Comparison of ENCODE assay signal across 9 cellular contexts in genomic region chr12:98955284-98955683, GRCh38.
DNase-seq lines count a peak whose midpoint lies in the region; ATAC-seq, FAIRE-seq and TF ChIP-seq lines count a peak whose summit lies in the region.
"Had no signal": no experiment of that assay in that cellular context is flagged by ENCODE, and none has a peak within 500 bp of the region (broad histone marks: within the 10 kb centered on the region; RNA-seq: fewer than 3 reads in every experiment).

No MANE protein-coding gene starts in this region.

- peaks cover 4% of the 10 kb centered on the region for H3K4me1 Mint-ChIP-seq in astrocyte (ENCODE audit: low read depth, unreplicated experiment)

- H3K9me3 Mint-ChIP-seq in astrocyte (ENCODE audit: unreplicated experiment): peaks cover 4% of the 10 kb centered on the region
- H3K9me3 Mint-ChIP-seq: T-helper 1 cell treated with Interleukin-12 subunit alpha and Interleukin-12 subunit beta and Interleukin-4 antibody, amounts not matched to agents 30 μg/mL and 1 μg/mL, for 36 hours had no signal

- H3K4me2 ChIP-seq in astrocyte (ENCODE audit: low read length): no peak overlapping the region

- DNase-seq in EH (ENCODE audit: low read depth): peak; percentile 4
- DNase-seq in HK-2 (ENCODE audit: unreplicated experiment): peak; percentile 8
- no peak for DNase-seq in astrocyte (ENCODE audit: low read depth)
- DNase-seq in NCI-H187 treated with DMSO at 0.1 percent for 48 hours (lab: John Stamatoyannopoulos, UW): no peak
- DNase-seq in C1 segment of cervical spinal cord (lab: John Stamatoyannopoulos, UW): no peak
- DNase-seq in uterus: no peak

- H3K79me2 ChIP-seq in astrocyte (ENCODE audit: insufficient read depth, low read length): no peaks in the 10 kb centered on the region

- H3K4me1 ChIP-seq in astrocyte (ENCODE audit: insufficient read depth, low read length): no peaks in the 10 kb centered on the region
- no peaks in the 10 kb centered on the region for H3K4me1 ChIP-seq in uterus

- no peak for TF ChIP-seq POLR2A in uterus (IDR thresholded peaks at IDR 0.05)

- H4K20me1 ChIP-seq in astrocyte (ENCODE audit: insufficient read depth, low read length): no peaks in the 10 kb centered on the region

- no peaks in the 10 kb centered on the region for H3K36me3 ChIP-seq in astrocyte (ENCODE audit: insufficient read depth, low read length)
- no peaks in the 10 kb centered on the region for H3K36me3 ChIP-seq in uterus

- TF ChIP-seq CTCF in astrocyte (IDR thresholded peaks at IDR 0.05; ENCODE audit: insufficient read depth, low read depth, low read length) (peak; percentile 41), uterus (IDR thresholded peaks at IDR 0.05) (no peak)

- no peak overlapping the region for H3K9ac ChIP-seq in astrocyte (ENCODE audit: low read length)

- no peak overlapping the region for H3K27ac ChIP-seq in astrocyte (ENCODE audit: low read depth, low read length)
- no peak overlapping the region for H3K27ac ChIP-seq in uterus

- H3K9me3 ChIP-seq in astrocyte (ENCODE audit: insufficient read depth, low read depth, low read length): no peaks in the 10 kb centered on the region
- no peaks in the 10 kb centered on the region for H3K9me3 ChIP-seq in uterus

- no peak overlapping the region for H2AFZ ChIP-seq in astrocyte (ENCODE audit: low read depth, low read length)

- intact Hi-C loops in uterus (cut with DNase I; ENCODE audit: low total_unique reads): no loop called here

- no peak overlapping the region for H3K4me3 Mint-ChIP-seq in astrocyte (ENCODE audit: unreplicated experiment)
- H3K4me3 Mint-ChIP-seq: T-helper 1 cell treated with Interleukin-12 subunit alpha and Interleukin-12 subunit beta and Interleukin-4 antibody, amounts not matched to agents 30 μg/mL and 1 μg/mL, for 36 hours had no signal

- H3K27ac Mint-ChIP-seq in astrocyte (ENCODE audit: unreplicated experiment): no peak overlapping the region
- H3K27ac Mint-ChIP-seq: T-helper 1 cell treated with Interleukin-12 subunit alpha and Interleukin-12 subunit beta and Interleukin-4 antibody, amounts not matched to agents 30 μg/mL and 1 μg/mL, for 36 hours had no signal

- no peak for FAIRE-seq in astrocyte (lab: Jason Lieb, UNC)

- H3K4me3 ChIP-seq in astrocyte (ENCODE audit: insufficient read depth, low read depth, low read length): no peak overlapping the region
- H3K4me3 ChIP-seq in uterus: no peak overlapping the region

- ATAC-seq in GM19455 (IDR thresholded peaks at IDR 0.05; ENCODE audit: unreplicated experiment) (peak; percentile 87), HG02571 (IDR thresholded peaks at IDR 0.05; ENCODE audit: unreplicated experiment) (no peak)

- no peaks in the 10 kb centered on the region for H3K36me3 Mint-ChIP-seq in astrocyte (ENCODE audit: low read depth, unreplicated experiment)

- H3K27me3 Mint-ChIP-seq in astrocyte (ENCODE audit: low read depth, unreplicated experiment): peaks cover 2% of the 10 kb centered on the region

- no peaks in the 10 kb centered on the region for H3K27me3 ChIP-seq in astrocyte (ENCODE audit: insufficient read depth, low read length)
- H3K27me3 ChIP-seq in uterus: no peaks in the 10 kb centered on the region

Comparison
In these comparisons a context has a peak if more than half of its experiments do, and no peak if none do; other contexts are left out.
1. DNase-seq: peak in EH (single experiment) and HK-2 (single experiment); none in astrocyte (single experiment), NCI-H187 treated with DMSO at 0.1 percent for 48 hours (single experiment), C1 segment of cervical spinal cord (0 of 14) and uterus (0 of 2).